29 cellular contexts compared by ENCODE assay signal in the genomic region with DNA sequence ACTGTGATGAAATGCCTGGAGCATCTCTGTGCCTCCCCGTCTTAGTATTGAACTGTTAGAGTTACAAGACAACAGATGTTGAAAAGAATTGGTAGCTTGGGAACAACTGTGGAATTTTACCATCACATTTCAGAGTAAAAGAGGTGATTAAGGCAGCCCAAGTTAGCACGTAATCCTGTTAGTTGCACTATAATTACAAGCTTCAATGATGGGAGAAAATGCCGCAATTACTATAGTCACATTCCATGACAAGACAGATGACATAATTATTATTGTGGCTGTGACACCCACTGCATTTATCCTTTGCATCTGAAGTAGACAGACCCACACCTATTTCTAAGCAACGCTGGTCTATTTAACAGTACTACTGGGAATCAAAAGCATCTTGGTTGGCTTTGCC.
"Had no signal": no experiment of that assay in that cellular context is flagged by ENCODE, and none has a peak within 500 bp of the region (broad histone marks: within the 10 kb centered on the region; RNA-seq: fewer than 3 reads in every experiment).

No MANE protein-coding gene starts in this region.

- H3K4me2 ChIP-seq: KMS-11, SK-N-SH had no signal

- H3K4me3 ChIP-seq: SJSA1 had no signal

- H3K9me3 Mint-ChIP-seq: activated CD4-positive, alpha-beta memory T cell treated with anti-CD3 and anti-CD28 coated beads for 36 hours; activated naive CD8-positive, alpha-beta T cell treated with anti-CD3 and anti-CD28 coated beads for 36 hours; T-helper 1 cell treated with Interleukin-12 subunit alpha and Interleukin-12 subunit beta and Interleukin-4 antibody, amounts not matched to agents 30 μg/mL and 1 μg/mL, for 36 hours; WTC11 had no signal

- H3K4me3 Mint-ChIP-seq: activated CD4-positive, alpha-beta memory T cell treated with anti-CD3 and anti-CD28 coated beads for 36 hours; activated naive CD8-positive, alpha-beta T cell treated with anti-CD3 and anti-CD28 coated beads for 36 hours; T-helper 1 cell treated with Interleukin-12 subunit alpha and Interleukin-12 subunit beta and Interleukin-4 antibody, amounts not matched to agents 30 μg/mL and 1 μg/mL, for 36 hours; T-helper 2 cell treated with Interferon-gamma antibody and Interleukin-4, amounts not matched to agents 5 μg/mL and 100 μg/mL, for 36 hours; WTC11 had no signal

- H3K9me2 ChIP-seq: SK-N-SH had no signal

- H3K9me3 ChIP-seq: SJSA1, SK-N-SH had no signal

- H3K9ac ChIP-seq: KMS-11, SK-N-SH had no signal

- DNase-seq: activated CD4-positive, alpha-beta memory T cell treated with anti-CD3 and anti-CD28 coated beads for 36 hours; activated CD4-positive, alpha-beta T cell treated with anti-CD3 and anti-CD28 coated beads for 4 hours; activated CD4-positive, alpha-beta T cell treated with anti-CD3 and anti-CD28 coated beads, Interleukin-2, amount 50 U/mL, for 1 hour; activated CD8-positive, alpha-beta memory T cell treated with anti-CD3 and anti-CD28 coated beads, Interleukin-2, amount 50 U/mL, for 4 hours; activated effector memory CD4-positive, alpha-beta T cell treated with Interleukin-2 at 50 U/mL for 16 hours; activated naive CD4-positive, alpha-beta T cell treated with anti-CD3 and anti-CD28 coated beads, Interleukin-2, amount 50 U/mL, for 16 hours; activated naive CD8-positive, alpha-beta T cell treated with anti-CD3 and anti-CD28 coated beads for 36 hours; activated T-cell treated with anti-CD3 and anti-CD28 coated beads, Interleukin-2, amount 50 U/mL, for 48 hours; amniotic stem cell; aorta; brain microvascular endothelial cell; central memory CD4-positive, alpha-beta T cell; NCI-H1092 treated with DMSO at 0.1 percent for 48 hours; NCI-H1417 treated with DMSO at 0.1 percent for 48 hours; NCI-H187 treated with DMSO at 0.1 percent for 48 hours; NCI-H2081; NCI-H2171 treated with DMSO at 0.1 percent for 48 hours; NCI-H345; NCI-H526; NCI-H774; SHP77 treated with DMSO at 0.1 percent for 48 hours; SK-N-SH had no signal

- H3K27me3 ChIP-seq: brain microvascular endothelial cell, SJSA1 had no signal

- H3K27ac ChIP-seq: brain microvascular endothelial cell, KMS-11, SJSA1 had no signal

- H3K36me3 Mint-ChIP-seq: activated CD4-positive, alpha-beta memory T cell treated with anti-CD3 and anti-CD28 coated beads for 36 hours; activated naive CD8-positive, alpha-beta T cell treated with anti-CD3 and anti-CD28 coated beads for 36 hours had no signal

- H3K4me1 ChIP-seq: SJSA1 had no signal

- H3K36me3 ChIP-seq: brain microvascular endothelial cell, SJSA1 had no signal

- ATAC-seq: activated CD4-positive, CD25-positive, alpha-beta regulatory T cell treated with anti-CD3 and anti-CD28 coated beads, Interleukin-2, amount 50 U/mL, for 24 hours; Panc1; WTC11 had no signal

- H3K4me1 Mint-ChIP-seq: activated naive CD8-positive, alpha-beta T cell treated with anti-CD3 and anti-CD28 coated beads for 36 hours; WTC11 had no signal

- H3K27me3 Mint-ChIP-seq: activated CD4-positive, alpha-beta memory T cell treated with anti-CD3 and anti-CD28 coated beads for 36 hours; activated naive CD8-positive, alpha-beta T cell treated with anti-CD3 and anti-CD28 coated beads for 36 hours had no signal

- H3K27ac Mint-ChIP-seq: activated CD4-positive, alpha-beta memory T cell treated with anti-CD3 and anti-CD28 coated beads for 36 hours; activated naive CD8-positive, alpha-beta T cell treated with anti-CD3 and anti-CD28 coated beads for 36 hours; T-helper 1 cell treated with Interleukin-12 subunit alpha and Interleukin-12 subunit beta and Interleukin-4 antibody, amounts not matched to agents 30 μg/mL and 1 μg/mL, for 36 hours; T-helper 2 cell treated with Interferon-gamma antibody and Interleukin-4, amounts not matched to agents 5 μg/mL and 100 μg/mL, for 36 hours; WTC11 had no signal
